1 cellular context compared by ENCODE assay signal in the genomic region with DNA sequence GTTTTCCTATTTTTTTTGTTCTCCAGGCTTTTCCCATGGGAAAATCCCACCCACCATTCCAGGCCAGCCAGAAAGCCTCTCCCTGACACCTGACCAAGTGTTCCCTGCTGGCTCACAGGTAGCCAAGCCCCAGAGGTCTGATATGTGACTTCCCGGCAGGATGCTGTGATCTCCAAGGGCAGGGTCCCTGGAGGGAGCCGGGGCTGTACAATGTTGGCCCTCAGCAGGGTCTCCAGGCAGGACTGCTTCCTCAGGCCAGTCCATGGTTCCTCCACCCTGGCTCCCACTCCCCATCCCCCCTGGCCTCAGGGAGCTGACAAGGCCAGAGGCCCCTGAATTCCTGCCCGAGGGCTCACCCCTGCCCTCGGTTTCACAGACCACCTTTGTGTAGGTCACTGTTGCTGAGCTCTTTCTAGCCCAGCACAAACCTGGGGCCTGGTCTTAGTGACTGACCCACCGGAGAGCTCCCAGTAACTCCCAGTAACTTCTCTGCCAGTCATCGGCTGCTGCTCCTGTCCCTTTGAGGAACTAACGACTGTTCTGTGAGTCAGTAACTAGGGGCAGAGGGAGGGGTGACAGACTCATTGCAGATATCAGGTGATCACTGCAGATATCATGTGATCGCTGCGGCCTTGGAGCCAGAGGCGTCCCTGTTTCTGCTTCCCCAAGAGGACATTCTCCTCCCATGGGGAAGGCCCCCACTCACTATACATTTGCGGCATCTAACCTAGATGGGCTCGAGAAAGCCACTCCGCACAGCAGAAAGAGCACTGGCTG.
TF ChIP-seq lines count a peak whose summit lies in the region.

No MANE protein-coding gene starts in this region.

TF ChIP-seq in HepG2, 621 proteins besides CTCF, POLR2A, EP300 and RAD21 (continued from another document and continues in another):
- TF ChIP-seq, protein P1, sequence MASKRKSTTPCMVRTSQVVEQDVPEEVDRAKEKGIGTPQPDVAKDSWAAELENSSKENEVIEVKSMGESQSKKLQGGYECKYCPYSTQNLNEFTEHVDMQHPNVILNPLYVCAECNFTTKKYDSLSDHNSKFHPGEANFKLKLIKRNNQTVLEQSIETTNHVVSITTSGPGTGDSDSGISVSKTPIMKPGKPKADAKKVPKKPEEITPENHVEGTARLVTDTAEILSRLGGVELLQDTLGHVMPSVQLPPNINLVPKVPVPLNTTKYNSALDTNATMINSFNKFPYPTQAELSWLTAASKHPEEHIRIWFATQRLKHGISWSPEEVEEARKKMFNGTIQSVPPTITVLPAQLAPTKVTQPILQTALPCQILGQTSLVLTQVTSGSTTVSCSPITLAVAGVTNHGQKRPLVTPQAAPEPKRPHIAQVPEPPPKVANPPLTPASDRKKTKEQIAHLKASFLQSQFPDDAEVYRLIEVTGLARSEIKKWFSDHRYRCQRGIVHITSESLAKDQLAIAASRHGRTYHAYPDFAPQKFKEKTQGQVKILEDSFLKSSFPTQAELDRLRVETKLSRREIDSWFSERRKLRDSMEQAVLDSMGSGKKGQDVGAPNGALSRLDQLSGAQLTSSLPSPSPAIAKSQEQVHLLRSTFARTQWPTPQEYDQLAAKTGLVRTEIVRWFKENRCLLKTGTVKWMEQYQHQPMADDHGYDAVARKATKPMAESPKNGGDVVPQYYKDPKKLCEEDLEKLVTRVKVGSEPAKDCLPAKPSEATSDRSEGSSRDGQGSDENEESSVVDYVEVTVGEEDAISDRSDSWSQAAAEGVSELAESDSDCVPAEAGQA (IDR thresholded peaks at IDR 0.05; ENCODE audit: low read depth): no peak
- TF ChIP-seq, protein P1 (CRISPR knock-in tag; IDR thresholded peaks at IDR 0.05; ENCODE audit: borderline replicate concordance): no peak
- TF ChIP-seq ZMYM3 (CRISPR knock-in tag; IDR thresholded peaks at IDR 0.05) (no peak), DNMT3B (CRISPR knock-in tag; conservative IDR thresholded peaks at IDR 0.05) (no peak), ZNF230 (CRISPR knock-in tag; IDR thresholded peaks at IDR 0.05) (no peak), SMAD3 (CRISPR knock-in tag; IDR thresholded peaks at IDR 0.05) (no peak), RELA (CRISPR knock-in tag; IDR thresholded peaks at IDR 0.05) (no peak), HNRNPH1 (optimal IDR thresholded peaks at IDR 0.05; ENCODE audit: low read depth, low read length) (no peak), TBL1XR1 (IDR thresholded peaks at IDR 0.05; ENCODE audit: borderline replicate concordance, low read length, partially characterized antibody) (no peak), CC2D1A (CRISPR knock-in tag; IDR thresholded peaks at IDR 0.05) (no peak), ZNF446 (CRISPR knock-in tag; IDR thresholded peaks at IDR 0.05) (no peak), ZNF143 (CRISPR knock-in tag; IDR thresholded peaks at IDR 0.05) (no peak), MEIS2 (CRISPR knock-in tag; IDR thresholded peaks at IDR 0.05) (no peak), NFYB (CRISPR knock-in tag; IDR thresholded peaks at IDR 0.05) (no peak), ZBTB3 (CRISPR knock-in tag; IDR thresholded peaks at IDR 0.05; ENCODE audit: borderline replicate concordance, low read depth) (no peak), ZNF644 (CRISPR knock-in tag; IDR thresholded peaks at IDR 0.05; ENCODE audit: low read depth) (no peak), ZKSCAN5 (CRISPR knock-in tag; IDR thresholded peaks at IDR 0.05) (no peak), PHF20 (CRISPR knock-in tag; IDR thresholded peaks at IDR 0.05) (peak; percentile 91), ZNF33A (CRISPR knock-in tag; IDR thresholded peaks at IDR 0.05; ENCODE audit: borderline replicate concordance) (no peak), HIVEP1 (CRISPR knock-in tag; IDR thresholded peaks at IDR 0.05) (no peak), ZNF776 (CRISPR knock-in tag; IDR thresholded peaks at IDR 0.05) (no peak), ZNF138 (CRISPR knock-in tag; IDR thresholded peaks at IDR 0.05; ENCODE audit: low read depth) (no peak), ESRRA (CRISPR knock-in tag; IDR thresholded peaks at IDR 0.05; ENCODE audit: low read depth) (no peak), ZNF724P (CRISPR knock-in tag; IDR thresholded peaks at IDR 0.05; ENCODE audit: borderline replicate concordance) (no peak), KLF15 (CRISPR knock-in tag; IDR thresholded peaks at IDR 0.05; ENCODE audit: borderline replicate concordance) (no peak)
- TF ChIP-seq, protein P2, sequence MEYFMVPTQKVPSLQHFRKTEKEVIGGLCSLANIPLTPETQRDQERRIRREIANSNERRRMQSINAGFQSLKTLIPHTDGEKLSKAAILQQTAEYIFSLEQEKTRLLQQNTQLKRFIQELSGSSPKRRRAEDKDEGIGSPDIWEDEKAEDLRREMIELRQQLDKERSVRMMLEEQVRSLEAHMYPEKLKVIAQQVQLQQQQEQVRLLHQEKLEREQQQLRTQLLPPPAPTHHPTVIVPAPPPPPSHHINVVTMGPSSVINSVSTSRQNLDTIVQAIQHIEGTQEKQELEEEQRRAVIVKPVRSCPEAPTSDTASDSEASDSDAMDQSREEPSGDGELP (IDR thresholded peaks at IDR 0.05; ENCODE audit: borderline replicate concordance, low read depth): peak; percentile 63; the same call in 1 of the 2 replicates
- TF ChIP-seq, protein P3, sequence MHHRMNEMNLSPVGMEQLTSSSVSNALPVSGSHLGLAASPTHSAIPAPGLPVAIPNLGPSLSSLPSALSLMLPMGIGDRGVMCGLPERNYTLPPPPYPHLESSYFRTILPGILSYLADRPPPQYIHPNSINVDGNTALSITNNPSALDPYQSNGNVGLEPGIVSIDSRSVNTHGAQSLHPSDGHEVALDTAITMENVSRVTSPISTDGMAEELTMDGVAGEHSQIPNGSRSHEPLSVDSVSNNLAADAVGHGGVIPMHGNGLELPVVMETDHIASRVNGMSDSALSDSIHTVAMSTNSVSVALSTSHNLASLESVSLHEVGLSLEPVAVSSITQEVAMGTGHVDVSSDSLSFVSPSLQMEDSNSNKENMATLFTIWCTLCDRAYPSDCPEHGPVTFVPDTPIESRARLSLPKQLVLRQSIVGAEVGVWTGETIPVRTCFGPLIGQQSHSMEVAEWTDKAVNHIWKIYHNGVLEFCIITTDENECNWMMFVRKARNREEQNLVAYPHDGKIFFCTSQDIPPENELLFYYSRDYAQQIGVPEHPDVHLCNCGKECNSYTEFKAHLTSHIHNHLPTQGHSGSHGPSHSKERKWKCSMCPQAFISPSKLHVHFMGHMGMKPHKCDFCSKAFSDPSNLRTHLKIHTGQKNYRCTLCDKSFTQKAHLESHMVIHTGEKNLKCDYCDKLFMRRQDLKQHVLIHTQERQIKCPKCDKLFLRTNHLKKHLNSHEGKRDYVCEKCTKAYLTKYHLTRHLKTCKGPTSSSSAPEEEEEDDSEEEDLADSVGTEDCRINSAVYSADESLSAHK (CRISPR knock-in tag; IDR thresholded peaks at IDR 0.05; ENCODE audit: borderline replicate concordance): no peak
- TF ChIP-seq, protein P4, sequence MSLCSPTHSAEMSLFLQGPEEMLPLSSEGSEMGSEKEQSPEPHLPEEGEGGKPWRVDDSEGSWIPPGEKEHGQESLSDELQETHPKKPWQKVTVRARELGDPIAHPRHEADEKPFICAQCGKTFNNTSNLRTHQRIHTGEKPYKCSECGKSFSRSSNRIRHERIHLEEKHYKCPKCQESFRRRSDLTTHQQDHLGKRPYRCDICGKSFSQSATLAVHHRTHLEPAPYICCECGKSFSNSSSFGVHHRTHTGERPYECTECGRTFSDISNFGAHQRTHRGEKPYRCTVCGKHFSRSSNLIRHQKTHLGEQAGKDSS (CRISPR knock-in tag; IDR thresholded peaks at IDR 0.05; ENCODE audit: borderline replicate concordance, low read depth): 0 out of 2 replicates have a peak, but pooled peaks have one; percentile 83
- TF ChIP-seq, protein P5, sequence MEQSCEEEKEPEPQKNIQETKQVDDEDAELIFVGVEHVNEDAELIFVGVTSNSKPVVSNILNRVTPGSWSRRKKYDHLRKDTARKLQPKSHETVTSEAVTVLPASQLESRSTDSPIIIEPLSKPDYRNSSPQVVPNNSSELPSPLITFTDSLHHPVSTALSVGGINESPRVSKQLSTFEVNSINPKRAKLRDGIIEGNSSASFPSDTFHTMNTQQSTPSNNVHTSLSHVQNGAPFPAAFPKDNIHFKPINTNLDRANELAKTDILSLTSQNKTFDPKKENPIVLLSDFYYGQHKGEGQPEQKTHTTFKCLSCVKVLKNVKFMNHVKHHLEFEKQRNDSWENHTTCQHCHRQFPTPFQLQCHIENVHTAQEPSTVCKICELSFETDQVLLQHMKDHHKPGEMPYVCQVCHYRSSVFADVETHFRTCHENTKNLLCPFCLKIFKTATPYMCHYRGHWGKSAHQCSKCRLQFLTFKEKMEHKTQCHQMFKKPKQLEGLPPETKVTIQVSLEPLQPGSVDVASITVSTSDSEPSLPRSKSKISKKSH (CRISPR knock-in tag; IDR thresholded peaks at IDR 0.05; ENCODE audit: borderline replicate concordance): 0 out of 2 replicates have a peak, but pooled peaks have one; percentile 41
- TF ChIP-seq, protein P6, sequence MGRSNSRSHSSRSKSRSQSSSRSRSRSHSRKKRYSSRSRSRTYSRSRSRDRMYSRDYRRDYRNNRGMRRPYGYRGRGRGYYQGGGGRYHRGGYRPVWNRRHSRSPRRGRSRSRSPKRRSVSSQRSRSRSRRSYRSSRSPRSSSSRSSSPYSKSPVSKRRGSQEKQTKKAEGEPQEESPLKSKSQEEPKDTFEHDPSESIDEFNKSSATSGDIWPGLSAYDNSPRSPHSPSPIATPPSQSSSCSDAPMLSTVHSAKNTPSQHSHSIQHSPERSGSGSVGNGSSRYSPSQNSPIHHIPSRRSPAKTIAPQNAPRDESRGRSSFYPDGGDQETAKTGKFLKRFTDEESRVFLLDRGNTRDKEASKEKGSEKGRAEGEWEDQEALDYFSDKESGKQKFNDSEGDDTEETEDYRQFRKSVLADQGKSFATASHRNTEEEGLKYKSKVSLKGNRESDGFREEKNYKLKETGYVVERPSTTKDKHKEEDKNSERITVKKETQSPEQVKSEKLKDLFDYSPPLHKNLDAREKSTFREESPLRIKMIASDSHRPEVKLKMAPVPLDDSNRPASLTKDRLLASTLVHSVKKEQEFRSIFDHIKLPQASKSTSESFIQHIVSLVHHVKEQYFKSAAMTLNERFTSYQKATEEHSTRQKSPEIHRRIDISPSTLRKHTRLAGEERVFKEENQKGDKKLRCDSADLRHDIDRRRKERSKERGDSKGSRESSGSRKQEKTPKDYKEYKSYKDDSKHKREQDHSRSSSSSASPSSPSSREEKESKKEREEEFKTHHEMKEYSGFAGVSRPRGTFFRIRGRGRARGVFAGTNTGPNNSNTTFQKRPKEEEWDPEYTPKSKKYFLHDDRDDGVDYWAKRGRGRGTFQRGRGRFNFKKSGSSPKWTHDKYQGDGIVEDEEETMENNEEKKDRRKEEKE (IDR thresholded peaks at IDR 0.05): no peak
- TF ChIP-seq, protein P7, sequence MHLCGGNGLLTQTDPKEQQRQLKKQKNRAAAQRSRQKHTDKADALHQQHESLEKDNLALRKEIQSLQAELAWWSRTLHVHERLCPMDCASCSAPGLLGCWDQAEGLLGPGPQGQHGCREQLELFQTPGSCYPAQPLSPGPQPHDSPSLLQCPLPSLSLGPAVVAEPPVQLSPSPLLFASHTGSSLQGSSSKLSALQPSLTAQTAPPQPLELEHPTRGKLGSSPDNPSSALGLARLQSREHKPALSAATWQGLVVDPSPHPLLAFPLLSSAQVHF (CRISPR knock-in tag; IDR thresholded peaks at IDR 0.05): no peak
- TF ChIP-seq, protein P8, sequence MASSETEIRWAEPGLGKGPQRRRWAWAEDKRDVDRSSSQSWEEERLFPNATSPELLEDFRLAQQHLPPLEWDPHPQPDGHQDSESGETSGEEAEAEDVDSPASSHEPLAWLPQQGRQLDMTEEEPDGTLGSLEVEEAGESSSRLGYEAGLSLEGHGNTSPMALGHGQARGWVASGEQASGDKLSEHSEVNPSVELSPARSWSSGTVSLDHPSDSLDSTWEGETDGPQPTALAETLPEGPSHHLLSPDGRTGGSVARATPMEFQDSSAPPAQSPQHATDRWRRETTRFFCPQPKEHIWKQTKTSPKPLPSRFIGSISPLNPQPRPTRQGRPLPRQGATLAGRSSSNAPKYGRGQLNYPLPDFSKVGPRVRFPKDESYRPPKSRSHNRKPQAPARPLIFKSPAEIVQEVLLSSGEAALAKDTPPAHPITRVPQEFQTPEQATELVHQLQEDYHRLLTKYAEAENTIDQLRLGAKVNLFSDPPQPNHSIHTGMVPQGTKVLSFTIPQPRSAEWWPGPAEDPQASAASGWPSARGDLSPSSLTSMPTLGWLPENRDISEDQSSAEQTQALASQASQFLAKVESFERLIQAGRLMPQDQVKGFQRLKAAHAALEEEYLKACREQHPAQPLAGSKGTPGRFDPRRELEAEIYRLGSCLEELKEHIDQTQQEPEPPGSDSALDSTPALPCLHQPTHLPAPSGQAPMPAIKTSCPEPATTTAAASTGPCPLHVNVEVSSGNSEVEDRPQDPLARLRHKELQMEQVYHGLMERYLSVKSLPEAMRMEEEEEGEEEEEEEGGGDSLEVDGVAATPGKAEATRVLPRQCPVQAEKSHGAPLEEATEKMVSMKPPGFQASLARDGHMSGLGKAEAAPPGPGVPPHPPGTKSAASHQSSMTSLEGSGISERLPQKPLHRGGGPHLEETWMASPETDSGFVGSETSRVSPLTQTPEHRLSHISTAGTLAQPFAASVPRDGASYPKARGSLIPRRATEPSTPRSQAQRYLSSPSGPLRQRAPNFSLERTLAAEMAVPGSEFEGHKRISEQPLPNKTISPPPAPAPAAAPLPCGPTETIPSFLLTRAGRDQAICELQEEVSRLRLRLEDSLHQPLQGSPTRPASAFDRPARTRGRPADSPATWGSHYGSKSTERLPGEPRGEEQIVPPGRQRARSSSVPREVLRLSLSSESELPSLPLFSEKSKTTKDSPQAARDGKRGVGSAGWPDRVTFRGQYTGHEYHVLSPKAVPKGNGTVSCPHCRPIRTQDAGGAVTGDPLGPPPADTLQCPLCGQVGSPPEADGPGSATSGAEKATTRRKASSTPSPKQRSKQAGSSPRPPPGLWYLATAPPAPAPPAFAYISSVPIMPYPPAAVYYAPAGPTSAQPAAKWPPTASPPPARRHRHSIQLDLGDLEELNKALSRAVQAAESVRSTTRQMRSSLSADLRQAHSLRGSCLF (CRISPR knock-in tag; IDR thresholded peaks at IDR 0.05; ENCODE audit: borderline replicate concordance): no peak
- TF ChIP-seq, protein P9, sequence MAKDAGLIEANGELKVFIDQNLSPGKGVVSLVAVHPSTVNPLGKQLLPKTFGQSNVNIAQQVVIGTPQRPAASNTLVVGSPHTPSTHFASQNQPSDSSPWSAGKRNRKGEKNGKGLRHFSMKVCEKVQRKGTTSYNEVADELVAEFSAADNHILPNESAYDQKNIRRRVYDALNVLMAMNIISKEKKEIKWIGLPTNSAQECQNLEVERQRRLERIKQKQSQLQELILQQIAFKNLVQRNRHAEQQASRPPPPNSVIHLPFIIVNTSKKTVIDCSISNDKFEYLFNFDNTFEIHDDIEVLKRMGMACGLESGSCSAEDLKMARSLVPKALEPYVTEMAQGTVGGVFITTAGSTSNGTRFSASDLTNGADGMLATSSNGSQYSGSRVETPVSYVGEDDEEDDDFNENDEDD (CRISPR knock-in tag; IDR thresholded peaks at IDR 0.05; ENCODE audit: borderline replicate concordance): no peak
